ENCODE assay signal across 9 cellular contexts in genomic region chr9:133352635-133353340, GRCh38. TPM values are rescaled to one million over a fixed set of nuclear protein-coding genes. Genes with fewer than 3 reads are reported as not detected.
DNase-seq lines count a peak whose midpoint lies in the region; ATAC-seq, FAIRE-seq and TF ChIP-seq lines count a peak whose summit lies in the region.
"Had no signal": no experiment of that assay in that cellular context is flagged by ENCODE, and none has a peak within 500 bp of the region (broad histone marks: within the 10 kb centered on the region; RNA-seq: fewer than 3 reads in every experiment).

No MANE protein-coding gene starts in this region.

- no peak for TF ChIP-seq CTCF in A549 (IDR thresholded peaks at IDR 0.05)
- no peak for TF ChIP-seq CTCF in mammary epithelial cell (conservative IDR thresholded peaks at IDR 0.05 in 1 of 2, IDR thresholded peaks at IDR 0.05 in 1 of 2; ENCODE audit: extremely low read depth in 1 of 2, insufficient read depth in 1 of 2, low read depth in 1 of 2, low read length in 2 of 2)

- H3K27me3 Mint-ChIP-seq in activated naive CD8-positive, alpha-beta T cell treated with anti-CD3 and anti-CD28 coated beads for 36 hours = peaks cover 4% of the 10 kb centered on the region

- TF ChIP-seq RAD21 in A549 (conservative IDR thresholded peaks at IDR 0.05 in 1 of 2, IDR thresholded peaks at IDR 0.05 in 1 of 2) = no peak

- dilution Hi-C loops in mammary epithelial cell (cut with HindIII; ENCODE audit: low sequenced_read_pairs) = no loop called here

- no peaks in the 10 kb centered on the region for H3K9me3 Mint-ChIP-seq in activated naive CD8-positive, alpha-beta T cell treated with anti-CD3 and anti-CD28 coated beads for 36 hours

- CTCF ChIA-PET in A549 (lab: Yijun Ruan, JAX) = interaction anchor here (0.9 to 7.5 kb wide), 4 partner anchors 11 to 134 kb away, joined by 3 to 59 read pairs (median 4); no protein-coding TSS in a partner anchor
- CTCF ChIA-PET in mammary epithelial cell (lab: Charles Lee; ENCODE audit: low non-redundant PET) = no interaction called here

- H3K27me3 ChIP-seq in mammary epithelial cell (ENCODE audit: insufficient read depth, low read length) = no peaks in the 10 kb centered on the region

- no peak for DNase-seq in A549 (ENCODE audit: low read depth in 1 of 2, low spot score in 1 of 2)
- no peak for DNase-seq in activated naive CD8-positive, alpha-beta T cell treated with anti-CD3 and anti-CD28 coated beads for 36 hours
- no peak for DNase-seq in stimulated activated CD4-positive, alpha-beta T cell treated with anti-CD3 and anti-CD28 coated beads, Interleukin-4, amount 100 ng/mL, for 24 hours
- no peak for DNase-seq in HuH-7.5 (ENCODE audit: low spot score)
- no peak for DNase-seq in mammary epithelial cell
- DNase-seq: activated effector memory CD4-positive, alpha-beta T cell treated with Interleukin-2 at 50 U/mL for 16 hours; effector CD4-positive, alpha-beta T cell; NCI-H510A had no signal

- H4K20me1 ChIP-seq in mammary epithelial cell (ENCODE audit: insufficient read depth, low read length) = no peaks in the 10 kb centered on the region

- peaks cover 43% of the 10 kb centered on the region for H3K4me1 Mint-ChIP-seq in activated naive CD8-positive, alpha-beta T cell treated with anti-CD3 and anti-CD28 coated beads for 36 hours

- TF ChIP-seq POLR2A in A549 (IDR thresholded peaks at IDR 0.05; ENCODE audit: low read length) = peak; percentile 15; the same call in 1 of the 2 replicates
- TF ChIP-seq POLR2A in GM15510 (IDR thresholded peaks at IDR 0.05; ENCODE audit: borderline replicate concordance, extremely low read depth, insufficient read length) = peak; percentile 15

- H3K4me3 Mint-ChIP-seq in activated naive CD8-positive, alpha-beta T cell treated with anti-CD3 and anti-CD28 coated beads for 36 hours = no peak overlapping the region

- POLR2A ChIA-PET in A549 (lab: Yijun Ruan, JAX) = interaction anchor here (1.1 kb wide), 1 partner anchor 167 kb away, joined by 3 read pairs; no protein-coding TSS in a partner anchor

- H3K4me1 ChIP-seq in A549 = peaks cover 24% of the 10 kb centered on the region; the same call in 2 of the 3 replicates
- H3K4me1 ChIP-seq in mammary epithelial cell (ENCODE audit: insufficient read depth, low read length) = peaks cover 20% of the 10 kb centered on the region

- H3K4me3 ChIP-seq in A549 (no peak overlapping the region), mammary epithelial cell (replicated peaks in 1 of 3; ENCODE audit: insufficient read depth in 1 of 3, low read depth in 2 of 3, low read length in 3 of 3) (no peak overlapping the region)

- no peak overlapping the region for H3K9ac ChIP-seq in mammary epithelial cell (ENCODE audit: insufficient read depth, low read length)

- H3K27ac Mint-ChIP-seq in activated naive CD8-positive, alpha-beta T cell treated with anti-CD3 and anti-CD28 coated beads for 36 hours = peak overlapping the region; percentile 65

- in situ Hi-C loops in mammary epithelial cell (cut with MboI; ENCODE audit: low sequenced_read_pairs in 2 of 2) = no loop called here

- peaks cover 34% of the 10 kb centered on the region for H3K36me3 ChIP-seq in mammary epithelial cell (ENCODE audit: insufficient read depth, low read length)

- peaks cover 68% of the 10 kb centered on the region for H3K79me2 ChIP-seq in mammary epithelial cell (ENCODE audit: insufficient read depth, low read length)

- H3K36me3 Mint-ChIP-seq in activated naive CD8-positive, alpha-beta T cell treated with anti-CD3 and anti-CD28 coated beads for 36 hours = peaks cover 47% of the 10 kb centered on the region

- H3K27ac ChIP-seq in A549 = no peak overlapping the region
- no peak overlapping the region for H3K27ac ChIP-seq in mammary epithelial cell (ENCODE audit: insufficient read depth, low read depth, low read length)

- BruUV-seq in mammary epithelial cell (replicated peaks; lab: Mats Ljungman, UMichigan) = no TSS peak

- FAIRE-seq in A549 (lab: Jason Lieb, UNC) = no peak

- no peak overlapping the region for H2AFZ ChIP-seq in mammary epithelial cell (ENCODE audit: low read depth, low read length)

- ATAC-seq in A549 = no peak

- intact Hi-C loops in mammary epithelial cell (cut with micrococcal nuclease) = loop anchor here (5.0 kb wide), 1 partner anchor 125 kb away; the partner anchor contains the start of gene SLC2A6

- H3K4me2 ChIP-seq in A549 = no peak overlapping the region
- H3K4me2 ChIP-seq in mammary epithelial cell (ENCODE audit: insufficient read depth, low read depth, low read length) = no peak overlapping the region

- no peak for TF ChIP-seq EP300 in A549 (IDR thresholded peaks at IDR 0.05)

- whole genome bisulfite sequencing in A549 (ENCODE audit: missing lambda C conversion rate) = 86% methylated on average over 8 of the region's 8 CpGs
- 63% methylated on average over 7 of the region's 8 CpGs for WGBS in mammary epithelial cell (ENCODE audit: low coverage, missing lambda C conversion rate)

- H3K9me3 ChIP-seq in A549 (no peaks in the 10 kb centered on the region), mammary epithelial cell (replicated peaks; ENCODE audit: insufficient read depth, low read length) (no peaks in the 10 kb centered on the region)

TF ChIP-seq in A549, 52 proteins besides CTCF, POLR2A, EP300 and RAD21:
- no peak for TF ChIP-seq RCOR1 (IDR thresholded peaks at IDR 0.05; ENCODE audit: low read depth, low read length)
- peak in 1 of 2 experiments; percentile 28; a peak in 1 of 5 replicates for TF ChIP-seq JUN (IDR thresholded peaks at IDR 0.05)
- TF ChIP-seq CHD4 (IDR thresholded peaks at IDR 0.05; ENCODE audit: borderline replicate concordance) = no peak

RNA-seq across cellular contexts. Expression of gene SURF1, which starts 3.5 kb away (rescaled TPM):
- polyA plus RNA-seq in A549 (2011; rRNA removed) (47.5 and 63.0 TPM in 2 replicates), A549 (2017; fragmentation: RNase III; extraction: RNeasy Plus Mini Kit Qiagen cat#74134 plus additional on column Dnase treatment) (25.3 to 28.6 TPM (median 27.7 TPM) in 3 replicates), mammary epithelial cell (43.5 TPM)
- polyA plus RNA-seq in A549 (2012; cell fraction: cytosol; rRNA removed) = 28.8 and 32.5 TPM in 2 replicates
- polyA plus RNA-seq in A549 (2012; cell fraction: nucleus; rRNA removed) = 31.7 and 33.8 TPM in 2 replicates
- 19.5 and 29.0 TPM in 2 replicates for polyA minus RNA-seq in A549 (2011; rRNA and poly(A)+ RNA removed)
- 10 to 100 TPM; 25.4 to 26.6 TPM for total RNA-seq in activated naive CD8-positive, alpha-beta T cell treated with anti-CD3 and anti-CD28 coated beads for 36 hours
- total RNA-seq in mammary epithelial cell = 10 to 100 TPM; 17.5 to 23.4 TPM
- 24.5 TPM for polyA minus RNA-seq in mammary epithelial cell

RNA-seq across cellular contexts. Expression of gene SURF2, which starts 3.6 kb away (rescaled TPM):
- polyA plus RNA-seq in A549 (2011; rRNA removed) (15.4 and 25.2 TPM in 2 replicates), A549 (2017; fragmentation: RNase III; extraction: RNeasy Plus Mini Kit Qiagen cat#74134 plus additional on column Dnase treatment) (34.9 to 36.9 TPM (median 35.6 TPM) in 3 replicates), mammary epithelial cell (39.2 TPM)
- 56.1 and 56.8 TPM in 2 replicates for polyA plus RNA-seq in A549 (2012; cell fraction: cytosol; rRNA removed)
- 26.9 and 34.3 TPM in 2 replicates for polyA plus RNA-seq in A549 (2012; cell fraction: nucleus; rRNA removed)
- 8.1 and 8.4 TPM in 2 replicates for polyA minus RNA-seq in A549 (2011; rRNA and poly(A)+ RNA removed)
- 10 to 100 TPM; 30.7 to 32.2 TPM for total RNA-seq in activated naive CD8-positive, alpha-beta T cell treated with anti-CD3 and anti-CD28 coated beads for 36 hours
- total RNA-seq in mammary epithelial cell = 10 to 100 TPM; 22.5 to 42.2 TPM
- 35.4 TPM for polyA minus RNA-seq in mammary epithelial cell

RNA-seq across cellular contexts. Expression of gene RPL7A, which starts 4.8 kb away (rescaled TPM):
- polyA plus RNA-seq in A549 (2011; rRNA removed) (2,218 and 2,405 TPM in 2 replicates), A549 (2017; fragmentation: RNase III; extraction: RNeasy Plus Mini Kit Qiagen cat#74134 plus additional on column Dnase treatment) (2,511 to 2,766 TPM (median 2,608 TPM) in 3 replicates), mammary epithelial cell (3,578 TPM)
- polyA plus RNA-seq in A549 (2012; cell fraction: cytosol; rRNA removed) = 3,633 and 4,197 TPM in 2 replicates
- polyA plus RNA-seq in A549 (2012; cell fraction: nucleus; rRNA removed) = 1,837 and 2,384 TPM in 2 replicates
- 1,872 and 2,628 TPM in 2 replicates for polyA minus RNA-seq in A549 (2011; rRNA and poly(A)+ RNA removed)
- total RNA-seq in activated naive CD8-positive, alpha-beta T cell treated with anti-CD3 and anti-CD28 coated beads for 36 hours = 1,000 to 10,000 TPM; 3,142 to 3,195 TPM
- total RNA-seq in mammary epithelial cell = 1,000 to 10,000 TPM; 1,339 to 1,542 TPM
- polyA minus RNA-seq in mammary epithelial cell = 1,906 TPM

RNA-seq across cellular contexts. Expression of gene MED22, which starts 4.9 kb away (rescaled TPM):
- polyA plus RNA-seq in A549 (2011; rRNA removed) = 15.7 and 18.4 TPM in 2 replicates
- 30.9 and 37.1 TPM in 2 replicates for polyA plus RNA-seq in A549 (2012; cell fraction: cytosol; rRNA removed)
- polyA plus RNA-seq in A549 (2012; cell fraction: nucleus; rRNA removed) = 49.7 and 50.6 TPM in 2 replicates
- polyA plus RNA-seq in A549 (2017; fragmentation: RNase III; extraction: RNeasy Plus Mini Kit Qiagen cat#74134 plus additional on column Dnase treatment) = 20.4 to 22.8 TPM (median 22.0 TPM) in 3 replicates
- polyA minus RNA-seq in A549 (2011; rRNA and poly(A)+ RNA removed) = 32.2 and 42.8 TPM in 2 replicates
- 10 to 100 TPM; 42.3 to 45.2 TPM for total RNA-seq in activated naive CD8-positive, alpha-beta T cell treated with anti-CD3 and anti-CD28 coated beads for 36 hours
- total RNA-seq in mammary epithelial cell = 10 to 100 TPM; 17.2 to 35.4 TPM
- polyA plus RNA-seq in mammary epithelial cell = 18.6 TPM
- 78.3 TPM for polyA minus RNA-seq in mammary epithelial cell

RNA-seq across cellular contexts. Expression of gene SURF6, which starts 16.8 kb away (rescaled TPM):
- polyA plus RNA-seq in A549 (2011; rRNA removed) (7.1 and 10.5 TPM in 2 replicates), A549 (2017; fragmentation: RNase III; extraction: RNeasy Plus Mini Kit Qiagen cat#74134 plus additional on column Dnase treatment) (23.0 to 26.8 TPM (median 25.1 TPM) in 3 replicates), mammary epithelial cell (14.7 TPM)
- polyA plus RNA-seq in A549 (2012; cell fraction: cytosol; rRNA removed) = 21.8 and 29.4 TPM in 2 replicates
- polyA plus RNA-seq in A549 (2012; cell fraction: nucleus; rRNA removed) = 32.6 and 37.4 TPM in 2 replicates
- polyA minus RNA-seq in A549 (2011; rRNA and poly(A)+ RNA removed) = 2.4 and 2.8 TPM in 2 replicates
- 10 to 100 TPM; 31.8 to 33.0 TPM for total RNA-seq in activated naive CD8-positive, alpha-beta T cell treated with anti-CD3 and anti-CD28 coated beads for 36 hours
- 10 to 100 TPM in 1 of 2 donors, 1 to 10 TPM in 1; 6.8 to 27.2 TPM for total RNA-seq in mammary epithelial cell
- polyA minus RNA-seq in mammary epithelial cell = 8.3 TPM
